1 cellular context compared by ENCODE assay signal in the genomic region with DNA sequence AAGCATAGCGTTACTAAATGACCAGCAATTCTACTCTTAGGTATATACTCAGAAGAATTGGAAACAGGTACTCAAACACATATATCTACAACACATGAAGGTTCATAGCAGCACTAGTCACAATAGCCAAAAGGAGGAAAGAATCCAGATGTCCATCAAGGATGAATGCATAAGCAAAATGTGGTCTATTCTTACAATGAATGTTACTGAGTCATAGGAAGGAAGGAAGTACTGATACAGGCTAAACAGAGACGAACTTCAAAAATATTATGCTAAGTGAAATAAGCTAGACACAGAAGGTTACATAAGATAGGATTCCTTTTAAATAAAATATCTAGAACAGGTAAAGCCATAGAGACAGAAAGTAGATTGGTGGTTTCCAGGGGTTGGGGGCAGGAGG.
TF ChIP-seq lines count a peak whose summit lies in the region.

No MANE protein-coding gene starts in this region.

TF ChIP-seq in H1, 55 proteins besides CTCF, POLR2A, EP300 and RAD21:
- TF ChIP-seq, protein P1, sequence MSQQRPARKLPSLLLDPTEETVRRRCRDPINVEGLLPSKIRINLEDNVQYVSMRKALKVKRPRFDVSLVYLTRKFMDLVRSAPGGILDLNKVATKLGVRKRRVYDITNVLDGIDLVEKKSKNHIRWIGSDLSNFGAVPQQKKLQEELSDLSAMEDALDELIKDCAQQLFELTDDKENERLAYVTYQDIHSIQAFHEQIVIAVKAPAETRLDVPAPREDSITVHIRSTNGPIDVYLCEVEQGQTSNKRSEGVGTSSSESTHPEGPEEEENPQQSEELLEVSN (IDR thresholded peaks at IDR 0.05): no peak
- TF ChIP-seq CTBP2 (IDR thresholded peaks at IDR 0.05; ENCODE audit: borderline replicate concordance, insufficient read depth, insufficient read length, low read length): no peak
- no peak for TF ChIP-seq BCL11A (IDR thresholded peaks at IDR 0.05; ENCODE audit: low read depth in 2 of 2, low read length in 2 of 2)
- no peak for TF ChIP-seq ZNF274 (IDR thresholded peaks at IDR 0.05; ENCODE audit: borderline replicate concordance, extremely low read depth, low read length)
- TF ChIP-seq, protein P2, sequence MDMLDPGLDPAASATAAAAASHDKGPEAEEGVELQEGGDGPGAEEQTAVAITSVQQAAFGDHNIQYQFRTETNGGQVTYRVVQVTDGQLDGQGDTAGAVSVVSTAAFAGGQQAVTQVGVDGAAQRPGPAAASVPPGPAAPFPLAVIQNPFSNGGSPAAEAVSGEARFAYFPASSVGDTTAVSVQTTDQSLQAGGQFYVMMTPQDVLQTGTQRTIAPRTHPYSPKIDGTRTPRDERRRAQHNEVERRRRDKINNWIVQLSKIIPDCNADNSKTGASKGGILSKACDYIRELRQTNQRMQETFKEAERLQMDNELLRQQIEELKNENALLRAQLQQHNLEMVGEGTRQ (IDR thresholded peaks at IDR 0.05; ENCODE audit: low read length): no peak
- TF ChIP-seq KDM4A (IDR thresholded peaks at IDR 0.05; ENCODE audit: low read depth, low read length, severe bottlenecking): no peak
- TF ChIP-seq KDM1A (IDR thresholded peaks at IDR 0.05; ENCODE audit: borderline replicate concordance, low read length): no peak
- TF ChIP-seq BRCA1 (IDR thresholded peaks at IDR 0.05; ENCODE audit: low read depth, low read length): no peak
- no peak for TF ChIP-seq JUND (IDR thresholded peaks at IDR 0.05; ENCODE audit: low read length)
- TF ChIP-seq KDM5A (IDR thresholded peaks at IDR 0.05; ENCODE audit: low read length): no peak
- TF ChIP-seq RNF2 (IDR thresholded peaks at IDR 0.05; ENCODE audit: borderline replicate concordance, low read depth, low read length, missing control alignments, poor library complexity, severe bottlenecking): no peak
TF ChIP-seq in H1: peak in this region for 0.
